9 cellular contexts compared by ENCODE assay signal in genomic region chr16:23826528-23827244, GRCh38. TPM values are rescaled to one million over a fixed set of nuclear protein-coding genes. Genes with fewer than 3 reads are reported as not detected.
DNase-seq lines count a peak whose midpoint lies in the region; ATAC-seq and TF ChIP-seq lines count a peak whose summit lies in the region.
"Had no signal": no experiment of that assay in that cellular context is flagged by ENCODE, and none has a peak within 500 bp of the region (broad histone marks: within the 10 kb centered on the region; RNA-seq: fewer than 3 reads in every experiment).

No MANE protein-coding gene starts in this region.

- H3K9me3 Mint-ChIP-seq in activated CD4-positive, alpha-beta T cell treated with anti-CD3 and anti-CD28 coated beads, Interleukin-2, amount 10 ng/mL, durations not matched to agents 24 days and 14 days: peaks cover 7% of the 10 kb centered on the region

- WGBS in aorta, 2 donors: 61 to 62% methylated on average over 8 of the region's 8 CpGs

- peak; percentile 77 for DNase-seq in activated CD4-positive, alpha-beta T cell treated with anti-CD3 and anti-CD28 coated beads, Interleukin-2, amount 10 ng/mL, durations not matched to agents 24 days and 14 days
- no peak for DNase-seq in activated CD4-positive, alpha-beta T cell treated with anti-CD3 and anti-CD28 coated beads for 48 hours
- DNase-seq in T-helper 17 cell: no peak
- DNase-seq in sciatic nerve (ENCODE audit: low spot score): no peak
- no peak for DNase-seq in aorta
- DNase-seq in coronary artery (ENCODE audit: low spot score): no peak
- no peak for DNase-seq in cortex of kidney (lab: John Stamatoyannopoulos, UW)

- TF ChIP-seq CTCF in coronary artery (IDR thresholded peaks at IDR 0.05): no peak

- peak overlapping the region; percentile 52 for H3K27ac Mint-ChIP-seq in activated CD4-positive, alpha-beta T cell treated with anti-CD3 and anti-CD28 coated beads, Interleukin-2, amount 10 ng/mL, durations not matched to agents 24 days and 14 days
- peak overlapping the region; percentile 95 for H3K27ac Mint-ChIP-seq in T-helper 17 cell

- peaks cover 5% of the 10 kb centered on the region for H3K36me3 Mint-ChIP-seq in activated CD4-positive, alpha-beta T cell treated with anti-CD3 and anti-CD28 coated beads, Interleukin-2, amount 10 ng/mL, durations not matched to agents 24 days and 14 days (ENCODE audit: low read depth)
- H3K36me3 Mint-ChIP-seq in T-helper 17 cell (ENCODE audit: low read depth): no peaks in the 10 kb centered on the region

- no peaks in the 10 kb centered on the region for H3K27me3 ChIP-seq in aorta (ENCODE audit: control insufficient read depth in 1 of 2, insufficient read depth in 2 of 2, low read length in 1 of 2)

- no peaks in the 10 kb centered on the region for H3K27me3 Mint-ChIP-seq in activated CD4-positive, alpha-beta T cell treated with anti-CD3 and anti-CD28 coated beads, Interleukin-2, amount 10 ng/mL, durations not matched to agents 24 days and 14 days
- no peaks in the 10 kb centered on the region for H3K27me3 Mint-ChIP-seq in T-helper 17 cell

- H3K4me1 ChIP-seq in aorta (ENCODE audit: control insufficient read depth in 1 of 2, insufficient read depth in 2 of 2, low read length in 2 of 2): no peaks in the 10 kb centered on the region

- H3K4me1 Mint-ChIP-seq in activated CD4-positive, alpha-beta T cell treated with anti-CD3 and anti-CD28 coated beads, Interleukin-2, amount 10 ng/mL, durations not matched to agents 24 days and 14 days: peaks cover 26% of the 10 kb centered on the region
- H3K4me1 Mint-ChIP-seq in T-helper 17 cell: peaks cover 30% of the 10 kb centered on the region

- H3K4me3 Mint-ChIP-seq in activated CD4-positive, alpha-beta T cell treated with anti-CD3 and anti-CD28 coated beads, Interleukin-2, amount 10 ng/mL, durations not matched to agents 24 days and 14 days: peak overlapping the region; percentile 41
- H3K4me3 Mint-ChIP-seq in T-helper 17 cell: peak overlapping the region; percentile 85

- ATAC-seq in HG03103 (IDR thresholded peaks at IDR 0.05; ENCODE audit: low read depth, unreplicated experiment) (peak; percentile 83), T-helper 17 cell (peak; percentile 92), sciatic nerve (peak; percentile 17), aorta (ENCODE audit: low FRiP score) (no peak)

- H3K36me3 ChIP-seq in aorta (ENCODE audit: control insufficient read depth in 1 of 2, insufficient read depth in 2 of 2, low read length in 1 of 2): no peaks in the 10 kb centered on the region

- H3K9me3 ChIP-seq in T-helper 17 cell (ENCODE audit: control insufficient read depth, low read length, poor library complexity, severe bottlenecking): no peaks in the 10 kb centered on the region
- peaks cover 2% of the 10 kb centered on the region for H3K9me3 ChIP-seq in aorta (ENCODE audit: control insufficient read depth, low read length)

- H3K4me3 ChIP-seq in aorta (ENCODE audit: low read length in 2 of 2) (no peak overlapping the region), coronary artery (no peak overlapping the region)
- H3K4me3 ChIP-seq: smooth muscle cell had no signal

- no peak overlapping the region for H3K27ac ChIP-seq in aorta (ENCODE audit: low read depth in 1 of 2, low read length in 2 of 2)
- H3K27ac ChIP-seq in coronary artery: no peak overlapping the region

- intact Hi-C loops in activated CD4-positive, alpha-beta T cell treated with anti-CD3 and anti-CD28 coated beads, Interleukin-2, amount 10 ng/mL, durations not matched to agents 24 days and 14 days (cut with micrococcal nuclease): loop anchor here (1.0 to 2.0 kb wide), 5 partner anchors 9 to 55 kb away; partner anchors contain the start of gene PRKCB
- intact Hi-C loops in sciatic nerve (cut with DNase I) (no loop called here), aorta (cut with DNase I) (no loop called here)

RNA-seq across cellular contexts. Expression of gene PRKCB, which starts 9.1 kb away (rescaled TPM):
- 79.9 and 84.2 TPM in 2 replicates for total RNA-seq in activated CD4-positive, alpha-beta T cell treated with anti-CD3 and anti-CD28 coated beads, Interleukin-2, amount 10 ng/mL, durations not matched to agents 24 days and 14 days
- total RNA-seq in T-helper 17 cell (100 to 1,000 TPM; 122 to 137 TPM), sciatic nerve (12.7 TPM), aorta (10 to 100 TPM in 1 of 2 donors, 1 to 10 TPM in 1; 6.3 to 16.7 TPM)
- polyA plus RNA-seq in aorta: 1 to 10 TPM in 1 of 2 donors, under 1 TPM in 1; 0.28 to 4.5 TPM
- polyA plus RNA-seq: smooth muscle cell had no signal
